In the genomic region with DNA sequence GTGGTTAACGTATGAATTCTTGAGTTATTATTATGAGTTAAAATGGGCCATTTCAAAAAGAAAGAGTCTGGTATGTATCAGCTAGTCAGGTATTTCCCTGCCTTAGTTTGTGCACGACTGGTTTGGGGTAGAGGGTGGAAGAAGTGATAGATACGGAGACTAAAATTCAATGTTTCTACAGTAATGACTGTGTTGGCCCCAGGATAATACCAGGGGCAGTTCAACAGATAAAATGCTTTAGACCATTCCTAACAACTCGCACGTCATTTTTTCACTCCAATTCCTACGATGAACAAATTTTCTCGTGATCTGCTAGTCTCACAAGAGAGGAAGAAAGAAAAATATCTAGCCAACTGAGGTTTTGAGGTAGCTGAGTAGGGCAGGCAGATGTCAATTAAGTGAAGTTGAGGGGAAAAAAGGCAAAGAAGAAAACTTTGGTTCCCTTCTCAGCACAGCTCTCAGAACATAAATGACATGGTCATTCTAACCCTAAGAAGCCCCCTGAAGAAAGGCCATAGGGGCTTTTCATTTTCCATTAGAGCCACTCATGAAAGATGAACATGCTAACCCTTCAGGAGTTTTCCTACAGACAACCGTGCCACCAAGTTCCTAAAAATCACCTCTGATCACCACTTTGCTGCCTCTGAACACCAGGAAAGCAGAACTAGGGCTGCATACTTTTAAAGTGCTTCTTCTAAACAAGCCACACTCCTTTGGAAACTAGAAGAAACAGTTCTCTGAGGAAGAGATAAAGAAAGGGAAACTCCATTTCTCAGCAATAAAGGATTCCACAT, we compare ENCODE assay signal across 14 cellular contexts. TPM values are rescaled to one million over a fixed set of nuclear protein-coding genes. Genes with fewer than 3 reads are reported as not detected.
DNase-seq lines count a peak whose midpoint lies in the region; ATAC-seq and TF ChIP-seq lines count a peak whose summit lies in the region.
"Had no signal": no experiment of that assay in that cellular context is flagged by ENCODE, and none has a peak within 500 bp of the region (broad histone marks: within the 10 kb centered on the region; RNA-seq: fewer than 3 reads in every experiment).

No MANE protein-coding gene starts in this region.

- no peak overlapping the region for H3K27ac ChIP-seq in CD8-positive, alpha-beta memory T cell (ENCODE audit: low read depth, low read length)
- H3K27ac ChIP-seq in SU-DHL-6 (ENCODE audit: low read depth, low read length) (no peak overlapping the region), neural progenitor cell (no peak overlapping the region)
- H3K27ac ChIP-seq: C4-2B, testis had no signal

- intact Hi-C loops in Calu3 (cut with micrococcal nuclease; ENCODE audit: unreplicated experiment), result no loop called here

- peaks cover 10% of the 10 kb centered on the region for H3K4me1 ChIP-seq in CD8-positive, alpha-beta memory T cell (ENCODE audit: insufficient read depth, low read length)
- H3K4me1 ChIP-seq in neural progenitor cell, result no peaks in the 10 kb centered on the region
- H3K4me1 ChIP-seq: testis had no signal

- H3K79me2 ChIP-seq in SU-DHL-6 (ENCODE audit: insufficient read depth, low read length), result peaks cover 72% of the 10 kb centered on the region
- H3K79me2 ChIP-seq in neural progenitor cell (ENCODE audit: low read depth), result no peaks in the 10 kb centered on the region

- H3K27me3 Mint-ChIP-seq in CD8-positive, alpha-beta memory T cell, result no peaks in the 10 kb centered on the region
- no peaks in the 10 kb centered on the region for H3K27me3 Mint-ChIP-seq in Calu3 (ENCODE audit: unreplicated experiment)
- peaks cover 20% of the 10 kb centered on the region for H3K27me3 Mint-ChIP-seq in neural progenitor cell (ENCODE audit: insufficient read depth, low read depth)

- CTCF ChIA-PET in CD8-positive, alpha-beta memory T cell (lab: Charles Lee), result interaction anchor here (0.9 to 2.5 kb wide), 3 partner anchors 32 to 46 kb away, joined by 3 to 11 read pairs (median 8); no protein-coding TSS in a partner anchor
- CTCF ChIA-PET in Calu3 (lab: Charles Lee), result interaction anchor here (0.7 kb wide), 1 partner anchor 47 kb away, joined by 3 read pairs; no protein-coding TSS in a partner anchor

- TF ChIP-seq CTCF in SU-DHL-6 (IDR thresholded peaks at IDR 0.05; ENCODE audit: insufficient read depth, low read length, poor library complexity, severe bottlenecking), result no peak
- no peak for TF ChIP-seq CTCF in Calu3 (IDR thresholded peaks at IDR 0.05; ENCODE audit: unreplicated experiment)
- TF ChIP-seq CTCF in neural progenitor cell (IDR thresholded peaks at IDR 0.05), result no peak

- H3K9me3 Mint-ChIP-seq in CD8-positive, alpha-beta memory T cell, result no peaks in the 10 kb centered on the region
- H3K9me3 Mint-ChIP-seq in Calu3 (ENCODE audit: low read depth, unreplicated experiment), result no peaks in the 10 kb centered on the region
- H3K9me3 Mint-ChIP-seq in neural progenitor cell, result peaks cover 11% of the 10 kb centered on the region

- no peaks in the 10 kb centered on the region for H3K36me3 ChIP-seq in CD8-positive, alpha-beta memory T cell (ENCODE audit: insufficient read depth, low read length)
- H3K36me3 ChIP-seq in SU-DHL-6 (ENCODE audit: low read length), result no peaks in the 10 kb centered on the region; the same call in 1 of the 2 replicates
- no peaks in the 10 kb centered on the region for H3K36me3 ChIP-seq in neural progenitor cell

- H4K20me1 ChIP-seq in SU-DHL-6 (ENCODE audit: low read depth, low read length) (no peaks in the 10 kb centered on the region), neural progenitor cell (ENCODE audit: low read depth) (no peaks in the 10 kb centered on the region)

- H3K9me3 ChIP-seq in CD8-positive, alpha-beta memory T cell (ENCODE audit: low read length), result no peaks in the 10 kb centered on the region
- no peaks in the 10 kb centered on the region for H3K9me3 ChIP-seq in SU-DHL-6 (ENCODE audit: insufficient read depth, low read length)
- H3K9me3 ChIP-seq in neural progenitor cell (ENCODE audit: low read depth), result no peaks in the 10 kb centered on the region
- H3K9me3 ChIP-seq: testis had no signal

- no peak overlapping the region for H3K4me3 ChIP-seq in CD8-positive, alpha-beta memory T cell (ENCODE audit: low read length)
- no peak overlapping the region for H3K4me3 ChIP-seq in SU-DHL-6 (ENCODE audit: insufficient read depth, low read length, poor library complexity, severe bottlenecking)
- no peak overlapping the region for H3K4me3 ChIP-seq in neural progenitor cell
- H3K4me3 ChIP-seq: testis had no signal

- H3K4me2 ChIP-seq in SU-DHL-6 (ENCODE audit: low read depth, low read length, poor library complexity, severe bottlenecking) (peak overlapping the region; percentile 17), neural progenitor cell (no peak overlapping the region)

- peak overlapping the region; percentile 1 to 86 (median 42) for H3K27ac Mint-ChIP-seq in CD8-positive, alpha-beta memory T cell
- H3K27ac Mint-ChIP-seq in Calu3 (ENCODE audit: unreplicated experiment) (no peak overlapping the region), neural progenitor cell (no peak overlapping the region)

- POLR2A ChIA-PET in CD8-positive, alpha-beta memory T cell (lab: Charles Lee), result interaction anchor here (0.5 kb wide), 1 partner anchor 67 kb away, joined by 3 read pairs; no protein-coding TSS in a partner anchor

- no peaks in the 10 kb centered on the region for H3K9me2 ChIP-seq in SU-DHL-6 (replicated peaks; ENCODE audit: insufficient read depth, low read length)

- H3K27me3 ChIP-seq in CD8-positive, alpha-beta memory T cell (ENCODE audit: insufficient read depth, low read length, poor library complexity, severe bottlenecking), result no peaks in the 10 kb centered on the region
- H3K27me3 ChIP-seq in SU-DHL-6 (ENCODE audit: low read length) (no peaks in the 10 kb centered on the region), neural progenitor cell (peaks cover 30% of the 10 kb centered on the region)
- H3K27me3 ChIP-seq: testis had no signal

- H3K36me3 Mint-ChIP-seq in CD8-positive, alpha-beta memory T cell, result peaks cover 0 to 6% (median 2%) of the 10 kb centered on the region in 3 donors
- H3K36me3 Mint-ChIP-seq in Calu3 (ENCODE audit: insufficient read depth, unreplicated experiment) (peaks cover under 1% of the 10 kb centered on the region), neural progenitor cell (no peaks in the 10 kb centered on the region)

- H2AFZ ChIP-seq in SU-DHL-6 (ENCODE audit: low read depth, low read length, severe bottlenecking), result no peak overlapping the region
- H2AFZ ChIP-seq in neural progenitor cell (replicated peaks), result no peak overlapping the region

- H3F3A ChIP-seq in SU-DHL-6 (ENCODE audit: insufficient read depth), result peaks cover 17% of the 10 kb centered on the region; the same call in 1 of the 2 replicates
- H3F3A ChIP-seq in neural progenitor cell (ENCODE audit: low read depth), result no peaks in the 10 kb centered on the region

- no TSS peak for BruUV-seq in Calu3 (replicated peaks; lab: Mats Ljungman, UMichigan)

- ATAC-seq in GM18870 (IDR thresholded peaks at IDR 0.05; ENCODE audit: unreplicated experiment), result peak; percentile 44
- peak; percentile 37 for ATAC-seq in HG03159 (IDR thresholded peaks at IDR 0.05; ENCODE audit: unreplicated experiment)
- ATAC-seq: esophagus mucosa, Panc1 had no signal

- peak overlapping the region; percentile 24 to 76 (median 44) for H3K4me3 Mint-ChIP-seq in CD8-positive, alpha-beta memory T cell
- H3K4me3 Mint-ChIP-seq in Calu3 (ENCODE audit: low read depth, unreplicated experiment) (no peak overlapping the region), neural progenitor cell (no peak overlapping the region)

- H3K4me1 Mint-ChIP-seq in CD8-positive, alpha-beta memory T cell, result peaks cover 55 to 75% (median 69%) of the 10 kb centered on the region in 3 donors
- H3K4me1 Mint-ChIP-seq in Calu3 (ENCODE audit: low read depth, unreplicated experiment) (peaks cover 18% of the 10 kb centered on the region), neural progenitor cell (no peaks in the 10 kb centered on the region)

- H3K9ac ChIP-seq in SU-DHL-6 (ENCODE audit: low read length) (no peak overlapping the region), neural progenitor cell (no peak overlapping the region)

- no peak for DNase-seq in CD8-positive, alpha-beta memory T cell
- DNase-seq in GM03348 (ENCODE audit: low spot score), result no peak
- no peak for DNase-seq in Calu3
- DNase-seq in neural progenitor cell (ENCODE audit: low spot score), result no peak
- no peak for DNase-seq in NCI-H2227 (lab: John Stamatoyannopoulos, UW; ENCODE audit: unreplicated experiment)
- DNase-seq: kidney, nucleus accumbens, testis had no signal

RNA-seq across cellular contexts. Expression of a gene that starts 5.6 kb away (rescaled TPM):
- total RNA-seq in CD8-positive, alpha-beta memory T cell, result 100 to 1,000 TPM; 103 to 110 TPM
- 18.7 TPM for polyA plus RNA-seq in CD8-positive, alpha-beta memory T cell
- total RNA-seq in Calu3 (2022) (12.2 and 12.6 TPM in 2 replicates), neural progenitor cell (ENCODE audit: low replicate concordance) (0.11 and 0.59 TPM in 2 replicates)

RNA-seq across cellular contexts. Expression of a gene that starts 57.0 kb away (rescaled TPM):
- total RNA-seq in CD8-positive, alpha-beta memory T cell, result under 1 TPM; 0.47 to 0.50 TPM
- polyA plus RNA-seq in CD8-positive, alpha-beta memory T cell, result 0.29 TPM
- total RNA-seq in Calu3 (2022) (12.4 and 14.1 TPM in 2 replicates), neural progenitor cell (ENCODE audit: low replicate concordance) (0.47 and 0.65 TPM in 2 replicates)

Comparison
In these comparisons a context has a peak if more than half of its experiments do, and no peak if none do; other contexts are left out.
1. H3K27ac Mint-ChIP-seq: peak in CD8-positive, alpha-beta memory T cell (8 of 8); none in Calu3 (single experiment) and neural progenitor cell (single experiment).
2. H3K4me3 Mint-ChIP-seq: peak in CD8-positive, alpha-beta memory T cell (7 of 7); none in Calu3 (single experiment) and neural progenitor cell (single experiment).